17 cellular contexts compared by ENCODE assay signal in the genomic region with DNA sequence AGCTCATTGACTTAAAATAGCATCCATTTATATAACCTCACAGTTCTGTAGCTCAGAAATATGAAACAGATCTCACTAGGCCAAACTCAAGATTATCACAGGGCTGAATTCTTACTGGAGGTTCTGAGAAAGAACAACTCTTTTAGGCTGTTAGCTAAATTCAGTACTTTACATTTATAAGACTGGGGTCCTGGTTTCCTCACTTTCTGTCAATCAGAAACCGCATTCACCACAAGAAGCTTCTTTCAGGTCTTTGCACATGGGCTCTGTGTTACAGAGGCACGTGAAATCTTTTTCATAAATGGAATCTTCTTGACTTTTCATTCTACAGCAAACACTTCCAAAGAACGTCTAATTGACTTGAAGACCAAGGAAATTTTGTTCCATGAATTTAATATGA.
A peak's percentile ranks its signal among the peaks of the same experiment; 100 is the strongest.
DNase-seq lines count a peak whose midpoint lies in the region; TF ChIP-seq lines count a peak whose summit lies in the region.
"Had no signal": no experiment of that assay in that cellular context is flagged by ENCODE, and none has a peak within 500 bp of the region (broad histone marks: within the 10 kb centered on the region; RNA-seq: fewer than 3 reads in every experiment).

No MANE protein-coding gene starts in this region.

- H3K36me3 ChIP-seq in MM.1S (replicated peaks; ENCODE audit: insufficient read depth, low read length): no peaks in the 10 kb centered on the region
- H3K36me3 ChIP-seq in OCI-LY1 (ENCODE audit: insufficient read depth, low read length): no peaks in the 10 kb centered on the region
- H3K36me3 ChIP-seq in thyroid gland: no peaks in the 10 kb centered on the region
- no peaks in the 10 kb centered on the region for H3K36me3 ChIP-seq in esophagus muscularis mucosa
- H3K36me3 ChIP-seq: BLaER1 had no signal

- H3K27me3 ChIP-seq in MM.1S (replicated peaks; ENCODE audit: insufficient read depth, low read length): no peaks in the 10 kb centered on the region
- H3K27me3 ChIP-seq in OCI-LY1 (ENCODE audit: insufficient read depth, low read length): no peaks in the 10 kb centered on the region
- no peaks in the 10 kb centered on the region for H3K27me3 ChIP-seq in thyroid gland
- H3K27me3 ChIP-seq in esophagus muscularis mucosa: no peaks in the 10 kb centered on the region
- H3K27me3 ChIP-seq: BLaER1 had no signal

- TF ChIP-seq CTCF in MM.1S (IDR thresholded peaks at IDR 0.05; ENCODE audit: low read length): no peak
- no peak for TF ChIP-seq CTCF in NB4 (IDR thresholded peaks at IDR 0.05; ENCODE audit: low read depth, low read length)
- no peak for TF ChIP-seq CTCF in OCI-LY1 (IDR thresholded peaks at IDR 0.05; ENCODE audit: low read length)
- TF ChIP-seq CTCF in thyroid gland (IDR thresholded peaks at IDR 0.05): no peak
- TF ChIP-seq CTCF in esophagus muscularis mucosa (IDR thresholded peaks at IDR 0.05): no peak

- intact Hi-C loops in thyroid gland (cut with DNase I): no loop called here
- intact Hi-C loops in esophagus muscularis mucosa (cut with DNase I): no loop called here

- H3K27ac ChIP-seq in MM.1S (ENCODE audit: low read length) (no peak overlapping the region), OCI-LY1 (ENCODE audit: low read depth, low read length, poor library complexity, severe bottlenecking) (no peak overlapping the region), thyroid gland (no peak overlapping the region), esophagus muscularis mucosa (replicated peaks in 1 of 4) (no peak overlapping the region)
- H3K27ac ChIP-seq: BLaER1, C4-2B, GM23248 had no signal

- no peaks in the 10 kb centered on the region for H3F3A ChIP-seq in MM.1S (ENCODE audit: insufficient read depth, low read length)
- no peaks in the 10 kb centered on the region for H3F3A ChIP-seq in OCI-LY1 (ENCODE audit: insufficient read depth, low read length)

- TF ChIP-seq POLR2A in NB4 (IDR thresholded peaks at IDR 0.05; ENCODE audit: extremely low read depth, insufficient read length) (no peak), thyroid gland (IDR thresholded peaks at IDR 0.05) (no peak), esophagus muscularis mucosa (IDR thresholded peaks at IDR 0.05; ENCODE audit: low read depth) (no peak)

- no peak for TF ChIP-seq EP300 in esophagus muscularis mucosa (IDR thresholded peaks at IDR 0.05)

- H3K9ac ChIP-seq in MM.1S (ENCODE audit: low read length): no peak overlapping the region
- H3K9ac ChIP-seq in OCI-LY1 (ENCODE audit: low read length): no peak overlapping the region
- H3K9ac ChIP-seq: BLaER1, GM23248 had no signal

- H3K9me2 ChIP-seq in MM.1S (replicated peaks; ENCODE audit: insufficient read depth, low read length) (no peaks in the 10 kb centered on the region), OCI-LY1 (ENCODE audit: low read depth, low read length) (no peaks in the 10 kb centered on the region)

- H4K20me1 ChIP-seq in MM.1S (ENCODE audit: insufficient read depth, low read length): no peaks in the 10 kb centered on the region
- H4K20me1 ChIP-seq in OCI-LY1 (ENCODE audit: insufficient read depth, low read length): no peaks in the 10 kb centered on the region
- H4K20me1 ChIP-seq: BLaER1 had no signal

- H3K4me3 ChIP-seq in MM.1S (ENCODE audit: low read length): no peak overlapping the region
- H3K4me3 ChIP-seq in NB4 (ENCODE audit: low read depth, low read length): no peak overlapping the region
- no peak overlapping the region for H3K4me3 ChIP-seq in OCI-LY1 (ENCODE audit: low read depth, low read length, poor library complexity, severe bottlenecking)
- H3K4me3 ChIP-seq in thyroid gland (replicated peaks in 1 of 3): no peak overlapping the region
- no peak overlapping the region for H3K4me3 ChIP-seq in esophagus muscularis mucosa
- H3K4me3 ChIP-seq: BLaER1, GM23248 had no signal

- H3K79me2 ChIP-seq in MM.1S (ENCODE audit: low read length) (no peaks in the 10 kb centered on the region), OCI-LY1 (ENCODE audit: insufficient read depth, low read length) (no peaks in the 10 kb centered on the region)

- H3K9me3 ChIP-seq in MM.1S (replicated peaks; ENCODE audit: insufficient read depth, low read length): no peaks in the 10 kb centered on the region
- H3K9me3 ChIP-seq in OCI-LY1 (ENCODE audit: low read length): no peaks in the 10 kb centered on the region
- no peaks in the 10 kb centered on the region for H3K9me3 ChIP-seq in thyroid gland
- no peaks in the 10 kb centered on the region for H3K9me3 ChIP-seq in esophagus muscularis mucosa
- H3K9me3 ChIP-seq: BLaER1, Caco-2 had no signal

- H3K4me2 ChIP-seq in MM.1S (ENCODE audit: low read depth, low read length) (no peak overlapping the region), OCI-LY1 (ENCODE audit: low read length) (no peak overlapping the region)
- H3K4me2 ChIP-seq: BLaER1 had no signal

- H3K4me1 ChIP-seq in MM.1S (ENCODE audit: low read length): 0 out of 2 replicates have a peak, but pooled peaks cover 3% of the 10 kb centered on the region
- H3K4me1 ChIP-seq in OCI-LY1 (ENCODE audit: insufficient read depth, low read length, severe bottlenecking): no peaks in the 10 kb centered on the region
- no peaks in the 10 kb centered on the region for H3K4me1 ChIP-seq in thyroid gland
- H3K4me1 ChIP-seq in esophagus muscularis mucosa: no peaks in the 10 kb centered on the region
- H3K4me1 ChIP-seq: BLaER1, Caco-2 had no signal

- DNase-seq in MM.1S (peak; percentile 61), NB4 (ENCODE audit: low read depth) (peak; percentile 4), superior temporal gyrus (ENCODE audit: extremely low spot score) (peak; percentile 38), thyroid gland (no peak), NCI-H1417 treated with DMSO at 0.1 percent for 48 hours (lab: John Stamatoyannopoulos, UW) (no peak), esophagus muscularis mucosa (ENCODE audit: extremely low spot score) (no peak)
- DNase-seq: Caco-2; CD4-positive, CD25-positive, alpha-beta regulatory T cell; CD8-positive, alpha-beta T cell; DMS153; DND-41; GM23248; H7; HCEC 1CT had no signal

- H2AFZ ChIP-seq in MM.1S (ENCODE audit: low read length): no peak overlapping the region
- peak overlapping the region; percentile 35; the same call in 1 of the 2 replicates for H2AFZ ChIP-seq in OCI-LY1 (ENCODE audit: low read length)
- H2AFZ ChIP-seq: GM23248 had no signal

- 81 to 86% methylated on average over 3 of the region's 3 CpGs for WGBS in thyroid gland, 2 donors
- WGBS in esophagus muscularis mucosa: 82% methylated on average over 3 of the region's 3 CpGs

Comparison
In these comparisons a context has a peak if more than half of its experiments do, and no peak if none do; other contexts are left out.
1. DNase-seq: peak in MM.1S (single experiment), NB4 (single experiment) and superior temporal gyrus (single experiment); none in thyroid gland (0 of 2), NCI-H1417 treated with DMSO at 0.1 percent for 48 hours (single experiment) and esophagus muscularis mucosa (single experiment).